In genomic region chr12:6608592-6609311, GRCh38 we compare ENCODE assay signal across 10 cellular contexts. TPM values are rescaled to one million over a fixed set of nuclear protein-coding genes. Genes with fewer than 3 reads are reported as not detected.
A peak's percentile ranks its signal among the peaks of the same experiment; 100 is the strongest.
DNase-seq lines count a peak whose midpoint lies in the region; ATAC-seq and TF ChIP-seq lines count a peak whose summit lies in the region.
"Had no signal": no experiment of that assay in that cellular context is flagged by ENCODE, and none has a peak within 500 bp of the region (broad histone marks: within the 10 kb centered on the region; RNA-seq: fewer than 3 reads in every experiment).

No MANE protein-coding gene starts in this region.

- peaks cover 41 to 65% (median 57%) of the 10 kb centered on the region in 4 donors for H3K4me1 ChIP-seq in stomach

- H3K4me3 ChIP-seq in stomach, result no peak overlapping the region
- H3K4me3 ChIP-seq: pancreas, SJSA1 had no signal

- no peaks in the 10 kb centered on the region for H3K27me3 ChIP-seq in stomach
- H3K27me3 ChIP-seq: pancreas, SJSA1 had no signal

- no peak for TF ChIP-seq POLR2A in stomach (IDR thresholded peaks at IDR 0.05)

- 43 to 51% (median 45%) methylated on average over 8 of the region's 8 CpGs for WGBS in stomach, 5 donors

- no peak for TF ChIP-seq EP300 in stomach (IDR thresholded peaks at IDR 0.05)

- H3K9me3 ChIP-seq in stomach, result no peaks in the 10 kb centered on the region
- H3K9me3 ChIP-seq: pancreas had no signal

- no peak for ATAC-seq in left cardiac atrium
- no peak for ATAC-seq in GM19455 (IDR thresholded peaks at IDR 0.05; ENCODE audit: unreplicated experiment)

- no peaks in the 10 kb centered on the region for H3K36me3 ChIP-seq in stomach
- H3K36me3 ChIP-seq: pancreas had no signal

- H3K27ac ChIP-seq in stomach, result peak overlapping the region; percentile 96 to 99 (median 98)

- intact Hi-C loops in left cardiac atrium (cut with DNase I) (loop anchor here in 1 of 2 donors (5.0 kb wide), 1 partner anchor 41 kb away; the partner anchor contains the start of gene NOP2), stomach (cut with DNase I; ENCODE audit: low total_unique reads) (no loop called here)

- peak; percentile 27 to 53 for DNase-seq in NCI-H526 (lab: John Stamatoyannopoulos, UW)
- no peak for DNase-seq in NCI-H526 treated with DMSO at 0.1 percent for 48 hours (lab: John Stamatoyannopoulos, UW)
- DNase-seq in SW480 (ENCODE audit: low spot score), result peak; percentile 74
- peak; percentile 49 for DNase-seq in left cardiac atrium
- DNase-seq in stomach, result no peak
- DNase-seq in activated CD4-positive, CD25-positive, alpha-beta regulatory T cell treated with anti-CD3 and anti-CD28 coated beads, Interleukin-2, amount 50 U/mL, for 72 hours, result no peak
- no peak for DNase-seq in inferior parietal cortex (ENCODE audit: extremely low spot score)

- TF ChIP-seq CTCF in stomach (IDR thresholded peaks at IDR 0.05), result no peak

RNA-seq across cellular contexts. Expression of gene CHD4, which starts 1.6 kb away (rescaled TPM):
- 100 to 1,000 TPM; 117 to 151 TPM for total RNA-seq in left cardiac atrium
- total RNA-seq in stomach, result 100 to 1,000 TPM; 169 to 315 (median 202) TPM
- polyA plus RNA-seq in stomach, result 100 to 1,000 TPM; 105 to 139 (median 111) TPM

RNA-seq across cellular contexts. Expression of gene LPAR5, which starts 27.0 kb away (rescaled TPM):
- total RNA-seq in left cardiac atrium, result 1 to 10 TPM; 1.8 to 2.9 TPM
- 10 to 100 TPM in 1 of 5 donors, 1 to 10 TPM in 4; 1.3 to 33.0 (median 5.8) TPM for total RNA-seq in stomach
- 1 to 10 TPM; 2.0 to 5.6 (median 3.5) TPM for polyA plus RNA-seq in stomach
- total RNA-seq: SJSA1 had no signal

RNA-seq across cellular contexts. Expression of gene ACRBP, which starts 38.5 kb away (rescaled TPM):
- total RNA-seq in left cardiac atrium (under 1 TPM; 0.60 to 0.88 TPM), stomach (1 to 10 TPM in 2 of 5 donors, not detected in 3; 2.2 to 6.4 TPM)
- 1 to 10 TPM in 2 of 3 donors, under 1 TPM in 1; 0.31 to 1.6 (median 1.1) TPM for polyA plus RNA-seq in stomach
- total RNA-seq: SJSA1 had no signal

RNA-seq across cellular contexts. Expression of gene NOP2, which starts 40.7 kb away (rescaled TPM):
- 10 to 100 TPM; 16.0 to 30.5 TPM for total RNA-seq in left cardiac atrium
- 100 to 1,000 TPM in 1 of 5 donors, 10 to 100 TPM in 4; 16.3 to 231 (median 30.0) TPM for total RNA-seq in stomach
- 10 to 100 TPM; 19.5 to 27.4 (median 19.7) TPM for polyA plus RNA-seq in stomach

RNA-seq across cellular contexts. Expression of gene IFFO1, which starts 52.9 kb away (rescaled TPM):
- total RNA-seq in left cardiac atrium (10 to 100 TPM; 18.1 to 19.5 TPM), stomach (10 to 100 TPM in 1 of 5 donors, 1 to 10 TPM in 4; 1.4 to 14.0 (median 3.2) TPM)
- 1 to 10 TPM; 2.7 to 9.1 (median 3.4) TPM for polyA plus RNA-seq in stomach

Comparison
In these comparisons a context has a peak if more than half of its experiments do, and no peak if none do; other contexts are left out.
1. DNase-seq: peak in NCI-H526 (2 of 2), SW480 (single experiment) and left cardiac atrium (single experiment); none in NCI-H526 treated with DMSO at 0.1 percent for 48 hours (single experiment), stomach (single experiment), activated CD4-positive, CD25-positive, alpha-beta regulatory T cell treated with anti-CD3 and anti-CD28 coated beads, Interleukin-2, amount 50 U/mL, for 72 hours (single experiment) and inferior parietal cortex (single experiment).